21 cellular contexts compared by ENCODE assay signal in the genomic region with DNA sequence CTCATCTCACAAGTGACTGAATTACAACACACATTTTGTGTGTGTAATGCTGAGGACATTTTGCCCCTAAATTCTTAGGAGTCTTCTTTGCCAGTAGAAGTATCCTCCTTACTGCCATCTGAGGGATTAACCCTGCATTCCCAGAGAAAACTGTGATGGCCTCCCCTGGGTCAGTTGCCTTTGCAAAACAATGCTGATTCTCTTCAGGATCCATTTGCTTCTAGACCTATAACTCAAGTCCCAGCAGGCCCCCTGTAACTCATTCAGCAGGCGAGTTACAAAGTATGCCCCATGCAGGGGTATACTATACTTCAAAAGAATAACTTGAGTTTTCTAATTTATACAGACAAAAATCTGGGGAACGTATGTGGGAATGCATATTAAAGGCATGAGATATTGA.
"Had no signal": no experiment of that assay in that cellular context is flagged by ENCODE, and none has a peak within 500 bp of the region (broad histone marks: within the 10 kb centered on the region; RNA-seq: fewer than 3 reads in every experiment).

No MANE protein-coding gene starts in this region.

- H3K27me3 ChIP-seq: body of pancreas had no signal

- H3K4me3 ChIP-seq: body of pancreas, gastroesophageal sphincter, lung, spleen, transverse colon had no signal

- H3K4me1 ChIP-seq: gastroesophageal sphincter, transverse colon had no signal

- H3K9me3 ChIP-seq: body of pancreas, gastroesophageal sphincter, spleen, transverse colon had no signal

- H3K27ac Mint-ChIP-seq: activated B cell treated with CpG ODN at 0.5 μM for 24 hours; activated CD4-positive, alpha-beta T cell treated with anti-CD3 and anti-CD28 coated beads, Interleukin-2, amount 10 ng/mL, durations not matched to agents 7 days and 5 days; activated naive CD4-positive, alpha-beta T cell treated with anti-CD3 and anti-CD28 coated beads, Interleukin-2, amount 50 U/mL, for 72 hours; natural killer cell; stimulated activated naive B cell treated with anti-CD40 and anti-IgM and Interleukin-4, amounts not matched to agents 10 μg/mL and 1 μg/mL and 100 μg/mL, for 72 hours had no signal

- ATAC-seq: body of pancreas, gastroesophageal sphincter, left colon, natural killer cell, sciatic nerve had no signal

- H3K36me3 ChIP-seq: gastroesophageal sphincter, spleen, transverse colon had no signal

- H3K27ac ChIP-seq: body of pancreas, epithelial cell of prostate, gastroesophageal sphincter, spleen, transverse colon had no signal

- H3K36me3 Mint-ChIP-seq: activated naive CD4-positive, alpha-beta T cell treated with anti-CD3 and anti-CD28 coated beads, Interleukin-2, amount 50 U/mL, for 72 hours; natural killer cell; stimulated activated naive B cell treated with anti-CD40 and anti-IgM and Interleukin-4, amounts not matched to agents 10 μg/mL and 1 μg/mL and 100 μg/mL, for 72 hours had no signal

- H3K9me3 Mint-ChIP-seq: activated naive CD4-positive, alpha-beta T cell treated with anti-CD3 and anti-CD28 coated beads, Interleukin-2, amount 50 U/mL, for 72 hours; central memory CD8-positive, alpha-beta T cell; natural killer cell; stimulated activated naive B cell treated with anti-CD40 and anti-IgM and Interleukin-4, amounts not matched to agents 10 μg/mL and 1 μg/mL and 100 μg/mL, for 72 hours; T-helper 1 cell treated with Interleukin-12 subunit alpha and Interleukin-12 subunit beta and Interleukin-4 antibody, amounts not matched to agents 30 μg/mL and 1 μg/mL, for 36 hours had no signal

- H3K27me3 Mint-ChIP-seq: central memory CD8-positive, alpha-beta T cell had no signal

- H3K4me1 Mint-ChIP-seq: central memory CD8-positive, alpha-beta T cell had no signal

- DNase-seq: activated B cell treated with CpG ODN at 0.5 μM for 24 hours; activated CD4-positive, alpha-beta T cell treated with anti-CD3 and anti-CD28 coated beads, Interleukin-2, amount 10 ng/mL, durations not matched to agents 7 days and 5 days; activated effector memory CD4-positive, alpha-beta T cell treated with Interleukin-2 at 50 U/mL for 16 hours; amniotic stem cell; body of pancreas; cortex of kidney; effector memory CD4-positive, alpha-beta T cell; left colon; natural killer cell; occipital lobe; spleen; substantia nigra; transverse colon had no signal

- H3K4me3 Mint-ChIP-seq: activated B cell treated with CpG ODN at 0.5 μM for 24 hours; activated CD4-positive, alpha-beta T cell treated with anti-CD3 and anti-CD28 coated beads, Interleukin-2, amount 10 ng/mL, durations not matched to agents 7 days and 5 days; central memory CD8-positive, alpha-beta T cell; natural killer cell; stimulated activated naive B cell treated with anti-CD40 and anti-IgM and Interleukin-4, amounts not matched to agents 10 μg/mL and 1 μg/mL and 100 μg/mL, for 72 hours; T-helper 1 cell treated with Interleukin-12 subunit alpha and Interleukin-12 subunit beta and Interleukin-4 antibody, amounts not matched to agents 30 μg/mL and 1 μg/mL, for 36 hours had no signal
